ENCODE assay signal across 6 cellular contexts in the genomic region with DNA sequence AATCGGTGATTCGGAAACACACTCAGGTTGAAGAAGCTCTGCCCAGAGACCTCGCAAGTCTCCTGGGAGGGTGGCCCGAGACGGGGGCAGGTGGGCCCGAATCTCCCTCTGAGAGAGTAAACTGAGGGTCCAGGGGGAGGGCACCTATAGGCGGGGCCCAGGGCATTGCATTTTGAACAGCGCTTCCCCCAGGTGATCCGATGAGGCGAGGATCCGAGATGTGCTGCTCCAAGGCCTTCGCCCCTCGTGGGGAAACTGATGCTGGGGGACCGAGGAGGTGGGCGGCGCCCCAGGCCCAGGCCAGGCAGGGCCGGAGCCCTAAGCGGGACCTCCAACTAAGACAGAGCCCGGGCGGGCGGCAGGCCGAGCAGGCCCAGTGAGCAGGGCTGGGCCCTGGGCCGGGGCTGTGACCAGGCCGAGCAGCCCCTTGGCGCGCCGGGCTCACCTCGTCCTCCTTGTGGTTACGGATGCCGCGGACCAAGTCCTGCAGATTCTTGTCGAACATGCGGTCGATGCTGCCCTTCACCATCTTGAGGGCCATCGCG. TPM values are rescaled to one million over a fixed set of nuclear protein-coding genes. Genes with fewer than 3 reads are reported as not detected.
DNase-seq lines count a peak whose midpoint lies in the region; ATAC-seq and TF ChIP-seq lines count a peak whose summit lies in the region.

No MANE protein-coding gene starts in this region.

- peaks cover 6% of the 10 kb centered on the region; the same call in 1 of the 2 replicates for H3K36me3 ChIP-seq in SJCRH30
- peaks cover 0 to 3% of the 10 kb centered on the region in 2 donors for H3K36me3 ChIP-seq in gastroesophageal sphincter
- H3K36me3 ChIP-seq in subcutaneous abdominal adipose tissue (ENCODE audit: control insufficient read depth in 5 of 5, insufficient read depth in 5 of 5, low read length in 5 of 5): peaks cover 0 to 2% (median 0%) of the 10 kb centered on the region in 5 donors

- H3K27me3 ChIP-seq in SJCRH30: no peaks in the 10 kb centered on the region
- H3K27me3 ChIP-seq in gastroesophageal sphincter: no peaks in the 10 kb centered on the region
- peaks cover 0 to 4% (median 0%) of the 10 kb centered on the region in 5 donors for H3K27me3 ChIP-seq in subcutaneous abdominal adipose tissue (ENCODE audit: control insufficient read depth in 5 of 5, insufficient read depth in 4 of 5, low read length in 5 of 5)

- H3K4me3 ChIP-seq in SJCRH30 (peak overlapping the region; percentile 99), gastroesophageal sphincter (peak overlapping the region; percentile 71 to 85), subcutaneous abdominal adipose tissue (ENCODE audit: low read depth in 1 of 5, low read length in 5 of 5) (peak overlapping the region; percentile 61 to 95 (median 93))

- ATAC-seq in gastroesophageal sphincter: peak; percentile 7

- peaks cover 7% of the 10 kb centered on the region; the same call in 1 of the 2 replicates for H3K4me1 ChIP-seq in SJCRH30
- peaks cover 0 to 53% (median 26%) of the 10 kb centered on the region in 3 donors for H3K4me1 ChIP-seq in gastroesophageal sphincter
- H3K4me1 ChIP-seq in subcutaneous abdominal adipose tissue (ENCODE audit: control insufficient read depth in 5 of 5, insufficient read depth in 5 of 5, low read length in 5 of 5): peaks cover 12 to 39% (median 32%) of the 10 kb centered on the region in 5 donors

- no CpG with 5 or more reads among the region's 36 CpGs for WGBS in gastroesophageal sphincter (ENCODE audit: low coverage in 1 of 2), 2 donors

- no peak for TF ChIP-seq POLR2A in gastroesophageal sphincter (IDR thresholded peaks at IDR 0.05)

- DNase-seq in NCI-H1417 (lab: John Stamatoyannopoulos, UW) (peak in 2 of 3 experiments; percentile 51 to 63), NCI-H1417 treated with DMSO at 0.1 percent for 48 hours (lab: John Stamatoyannopoulos, UW) (no peak), SJCRH30 (no peak), mucosa of gallbladder (ENCODE audit: low spot score) (no peak)

- no peak for TF ChIP-seq CTCF in gastroesophageal sphincter (IDR thresholded peaks at IDR 0.05)

- no peak for TF ChIP-seq EP300 in gastroesophageal sphincter (IDR thresholded peaks at IDR 0.05)

- H3K27ac ChIP-seq in SJCRH30 (peak overlapping the region; percentile 64), gastroesophageal sphincter (peak overlapping the region; percentile 29 to 92 (median 88)), subcutaneous abdominal adipose tissue (ENCODE audit: low read depth, low read length) (peak overlapping the region; percentile 84)

- H3K9ac ChIP-seq in subcutaneous abdominal adipose tissue (ENCODE audit: low read length in 5 of 5): peak overlapping the region; percentile 81 to 99 (median 97)

- H3K9me3 ChIP-seq in SJCRH30 (replicated peaks) (no peaks in the 10 kb centered on the region), gastroesophageal sphincter (no peaks in the 10 kb centered on the region), subcutaneous abdominal adipose tissue (ENCODE audit: control insufficient read depth in 5 of 5, low read length in 5 of 5) (no peaks in the 10 kb centered on the region)

RNA-seq across cellular contexts. Expression of a gene that starts 0.5 kb away (rescaled TPM):
- 101 and 107 TPM in 2 replicates for total RNA-seq in SJCRH30 (2014; rRNA removed; shearing (Covaris generic))
- total RNA-seq in gastroesophageal sphincter (100 to 1,000 TPM in 1 of 4 donors, 10 to 100 TPM in 3; 69.9 to 132 (median 73.8) TPM), mucosa of gallbladder (125 TPM)

RNA-seq across cellular contexts. Expression of a gene that starts 12.9 kb away (rescaled TPM):
- 16.2 and 18.4 TPM in 2 replicates for total RNA-seq in SJCRH30 (2014; rRNA removed; shearing (Covaris generic))
- total RNA-seq in gastroesophageal sphincter (10 to 100 TPM in 2 of 4 donors, 1 to 10 TPM in 2; 4.4 to 12.8 (median 10.2) TPM), mucosa of gallbladder (40.1 TPM)

RNA-seq across cellular contexts. Expression of a gene that starts 54.2 kb away (rescaled TPM):
- 0.38 TPM in 1 of 2 replicates, not detected in the other for total RNA-seq in SJCRH30 (2014; rRNA removed; shearing (Covaris generic))
- total RNA-seq in gastroesophageal sphincter (10 to 100 TPM in 1 of 4 donors, 1 to 10 TPM in 3; 2.4 to 17.3 (median 4.3) TPM), mucosa of gallbladder (11.5 TPM)

RNA-seq across cellular contexts. Expression of a gene that starts 54.7 kb away (rescaled TPM):
- total RNA-seq in SJCRH30 (2014; rRNA removed; shearing (Covaris generic)): 6.9 and 9.2 TPM in 2 replicates
- 10 to 100 TPM; 29.0 to 69.9 (median 38.6) TPM for total RNA-seq in gastroesophageal sphincter
- total RNA-seq in mucosa of gallbladder: 59.0 TPM

Comparison
In these comparisons a context has a peak if more than half of its experiments do, and no peak if none do; other contexts are left out.
1. DNase-seq: peak in NCI-H1417 (2 of 3); none in NCI-H1417 treated with DMSO at 0.1 percent for 48 hours (single experiment), SJCRH30 (0 of 2) and mucosa of gallbladder (single experiment).
2. Peak in every context shown above with its lines, with median percentiles within 50 percentile points of each other: H3K27ac ChIP-seq and H3K4me3 ChIP-seq.